In the genomic region with DNA sequence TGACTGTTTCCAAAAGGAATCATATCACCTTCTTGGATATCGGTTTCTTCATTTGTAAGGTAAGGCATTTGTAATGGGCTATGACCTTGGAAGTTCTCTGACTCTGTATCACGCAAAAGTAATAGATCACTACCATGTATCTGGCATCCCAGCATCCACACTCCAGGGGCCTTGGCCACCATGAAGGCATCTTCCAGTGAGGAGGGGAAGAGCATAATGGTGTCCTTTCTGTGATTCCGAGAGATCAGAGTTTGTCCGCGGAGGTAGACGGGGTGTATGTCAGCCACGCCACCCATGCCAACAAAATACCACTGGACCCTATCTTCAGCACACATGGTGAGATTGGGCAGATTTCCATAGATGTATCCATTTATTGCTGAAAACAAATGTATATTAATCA, we compare ENCODE assay signal across 1 cellular context.
TF ChIP-seq lines count a peak whose summit lies in the region.

No MANE protein-coding gene starts in this region.

TF ChIP-seq in SK-N-SH, 30 proteins besides CTCF, POLR2A, EP300 and RAD21 (continued from another document):
- TF ChIP-seq, protein P1, sequence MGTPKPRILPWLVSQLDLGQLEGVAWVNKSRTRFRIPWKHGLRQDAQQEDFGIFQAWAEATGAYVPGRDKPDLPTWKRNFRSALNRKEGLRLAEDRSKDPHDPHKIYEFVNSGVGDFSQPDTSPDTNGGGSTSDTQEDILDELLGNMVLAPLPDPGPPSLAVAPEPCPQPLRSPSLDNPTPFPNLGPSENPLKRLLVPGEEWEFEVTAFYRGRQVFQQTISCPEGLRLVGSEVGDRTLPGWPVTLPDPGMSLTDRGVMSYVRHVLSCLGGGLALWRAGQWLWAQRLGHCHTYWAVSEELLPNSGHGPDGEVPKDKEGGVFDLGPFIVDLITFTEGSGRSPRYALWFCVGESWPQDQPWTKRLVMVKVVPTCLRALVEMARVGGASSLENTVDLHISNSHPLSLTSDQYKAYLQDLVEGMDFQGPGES (IDR thresholded peaks at IDR 0.05; ENCODE audit: low read depth, low read length), result no peak
- TF ChIP-seq SMC3 (IDR thresholded peaks at IDR 0.05; ENCODE audit: low read depth, low read length), result no peak
- no peak for TF ChIP-seq RCOR1 (IDR thresholded peaks at IDR 0.05; ENCODE audit: low read length)
- TF ChIP-seq, protein P2, sequence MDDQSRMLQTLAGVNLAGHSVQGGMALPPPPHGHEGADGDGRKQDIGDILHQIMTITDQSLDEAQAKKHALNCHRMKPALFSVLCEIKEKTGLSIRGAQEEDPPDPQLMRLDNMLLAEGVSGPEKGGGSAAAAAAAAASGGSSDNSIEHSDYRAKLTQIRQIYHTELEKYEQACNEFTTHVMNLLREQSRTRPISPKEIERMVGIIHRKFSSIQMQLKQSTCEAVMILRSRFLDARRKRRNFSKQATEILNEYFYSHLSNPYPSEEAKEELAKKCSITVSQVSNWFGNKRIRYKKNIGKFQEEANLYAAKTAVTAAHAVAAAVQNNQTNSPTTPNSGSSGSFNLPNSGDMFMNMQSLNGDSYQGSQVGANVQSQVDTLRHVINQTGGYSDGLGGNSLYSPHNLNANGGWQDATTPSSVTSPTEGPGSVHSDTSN (IDR thresholded peaks at IDR 0.05), result no peak
- no peak for TF ChIP-seq CHD2 (IDR thresholded peaks at IDR 0.05; ENCODE audit: low read length, partially characterized antibody)
- TF ChIP-seq RFX5 (IDR thresholded peaks at IDR 0.05; ENCODE audit: low read length), result no peak
- TF ChIP-seq FOXM1 (IDR thresholded peaks at IDR 0.05; ENCODE audit: low read depth), result no peak
- no peak for TF ChIP-seq FOXJ3 (CRISPR knock-in tag; IDR thresholded peaks at IDR 0.05)
- no peak for TF ChIP-seq MXI1 (IDR thresholded peaks at IDR 0.05; ENCODE audit: low read depth, low read length)
- no peak for TF ChIP-seq MEF2A (IDR thresholded peaks at IDR 0.05; ENCODE audit: borderline replicate concordance, low read depth)
- TF ChIP-seq TCF12 (IDR thresholded peaks at IDR 0.05), result no peak
- TF ChIP-seq POLR2AphosphoS5 (IDR thresholded peaks at IDR 0.05; ENCODE audit: low read depth, low read length), result no peak
- TF ChIP-seq NFIC (IDR thresholded peaks at IDR 0.05; ENCODE audit: borderline replicate concordance), result no peak
- no peak for TF ChIP-seq GATA2 (CRISPR knock-in tag; IDR thresholded peaks at IDR 0.05)
